20 cellular contexts compared by ENCODE assay signal in the genomic region with DNA sequence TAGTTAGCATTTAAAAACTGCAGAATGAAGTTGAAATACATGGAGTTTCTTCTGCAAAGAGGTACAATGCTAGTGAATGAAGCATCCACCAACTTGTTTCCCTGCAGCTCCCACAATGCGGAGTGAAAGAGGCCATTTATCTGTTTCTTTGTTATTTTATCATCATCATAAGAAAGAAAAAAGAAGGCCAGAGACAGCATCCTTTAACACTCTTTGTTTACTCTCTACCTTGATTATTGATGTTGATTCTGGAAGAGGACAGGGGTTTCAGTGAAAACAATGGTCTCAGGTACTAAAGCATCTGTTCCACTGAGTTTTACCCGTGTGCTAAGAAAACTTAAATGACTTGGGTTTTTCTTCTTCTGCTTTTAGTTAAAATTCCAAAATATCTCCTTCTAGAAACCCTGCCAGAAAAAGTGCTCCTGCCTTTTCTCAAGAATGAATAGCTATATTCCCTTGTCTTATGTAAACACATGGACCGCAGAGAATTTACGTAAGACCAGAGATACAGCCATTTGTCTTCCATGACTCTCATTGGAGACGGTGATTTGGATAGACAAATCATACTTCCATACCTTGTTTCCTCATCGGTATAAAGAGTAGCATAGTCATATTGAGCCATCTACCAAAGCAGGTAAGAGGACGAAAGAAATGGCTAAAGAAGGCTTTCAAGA.
"Had no signal": no experiment of that assay in that cellular context is flagged by ENCODE, and none has a peak within 500 bp of the region (broad histone marks: within the 10 kb centered on the region; RNA-seq: fewer than 3 reads in every experiment).

No MANE protein-coding gene starts in this region.

- H3K4me3 Mint-ChIP-seq: activated CD4-positive, alpha-beta memory T cell treated with anti-CD3 and anti-CD28 coated beads, Interleukin-2, amount 10 ng/mL, durations not matched to agents 7 days and 5 days; activated CD4-positive, alpha-beta T cell treated with anti-CD3 and anti-CD28 coated beads, Interleukin-2, amount 10 ng/mL, durations not matched to agents 7 days and 5 days; activated T-cell treated with anti-CD3 and anti-CD28 coated beads, Interleukin-2, amount 50 U/mL, for 24 hours; naive thymus-derived CD8-positive, alpha-beta T cell; neural crest cell; T-helper 1 cell treated with Interleukin-12 subunit alpha and Interleukin-12 subunit beta and Interleukin-4 antibody, amounts not matched to agents 30 μg/mL and 1 μg/mL, for 36 hours had no signal

- H3K27ac Mint-ChIP-seq: activated CD4-positive, alpha-beta memory T cell treated with anti-CD3 and anti-CD28 coated beads, Interleukin-2, amount 10 ng/mL, durations not matched to agents 7 days and 5 days; activated CD4-positive, alpha-beta T cell treated with anti-CD3 and anti-CD28 coated beads, Interleukin-2, amount 10 ng/mL, durations not matched to agents 7 days and 5 days; activated T-cell treated with anti-CD3 and anti-CD28 coated beads, Interleukin-2, amount 50 U/mL, for 24 hours; naive thymus-derived CD8-positive, alpha-beta T cell; progenitor cell of endocrine pancreas; T-helper 1 cell treated with Interleukin-12 subunit alpha and Interleukin-12 subunit beta and Interleukin-4 antibody, amounts not matched to agents 30 μg/mL and 1 μg/mL, for 36 hours had no signal

- H3K4me3 ChIP-seq: right lobe of liver, tibial nerve had no signal

- H3K4me1 Mint-ChIP-seq: activated CD4-positive, alpha-beta memory T cell treated with anti-CD3 and anti-CD28 coated beads, Interleukin-2, amount 10 ng/mL, durations not matched to agents 7 days and 5 days; activated CD4-positive, alpha-beta T cell treated with anti-CD3 and anti-CD28 coated beads, Interleukin-2, amount 10 ng/mL, durations not matched to agents 7 days and 5 days; naive thymus-derived CD8-positive, alpha-beta T cell had no signal

- H3K4me1 ChIP-seq: right lobe of liver had no signal

- H3K27ac ChIP-seq: right lobe of liver, tibial nerve had no signal

- H3K36me3 ChIP-seq: right lobe of liver, tibial nerve had no signal

- H3K9me3 ChIP-seq: right lobe of liver, tibial nerve had no signal

- DNase-seq: activated CD4-positive, alpha-beta memory T cell treated with anti-CD3 and anti-CD28 coated beads, Interleukin-2, amount 10 ng/mL, durations not matched to agents 7 days and 5 days; activated CD4-positive, alpha-beta T cell treated with anti-CD3 and anti-CD28 coated beads for 1 hour; activated CD4-positive, alpha-beta T cell treated with anti-CD3 and anti-CD28 coated beads, Interleukin-2, amount 10 ng/mL, durations not matched to agents 7 days and 5 days; activated CD8-positive, alpha-beta memory T cell treated with anti-CD3 and anti-CD28 coated beads, Interleukin-2, amount 50 U/mL, for 48 hours; activated gamma-delta T cell; activated naive CD4-positive, alpha-beta T cell treated with anti-CD3 and anti-CD28 coated beads, Interleukin-2, amount 50 U/mL, for 16 hours; activated T-cell treated with anti-CD3 and anti-CD28 coated beads, Interleukin-2, amount 50 U/mL, for 24 hours; amygdala; foreskin melanocyte; naive thymus-derived CD8-positive, alpha-beta T cell; right lobe of liver; stimulated activated CD4-positive, alpha-beta T cell treated with anti-CD3 and anti-CD28 coated beads, Interleukin-2, amount 100 ng/mL, for 48 hours; stimulated activated naive CD4-positive, alpha-beta T cell treated with Interleukin-2 at 50 U/mL for 16 hours; SW 1271; T1000 had no signal

- H3K36me3 Mint-ChIP-seq: naive thymus-derived CD8-positive, alpha-beta T cell had no signal

- H3K27me3 ChIP-seq: right lobe of liver, tibial nerve had no signal

- H3K9me3 Mint-ChIP-seq: activated CD4-positive, alpha-beta memory T cell treated with anti-CD3 and anti-CD28 coated beads, Interleukin-2, amount 10 ng/mL, durations not matched to agents 7 days and 5 days; activated CD4-positive, alpha-beta T cell treated with anti-CD3 and anti-CD28 coated beads, Interleukin-2, amount 10 ng/mL, durations not matched to agents 7 days and 5 days; activated T-cell treated with anti-CD3 and anti-CD28 coated beads, Interleukin-2, amount 50 U/mL, for 24 hours; naive thymus-derived CD8-positive, alpha-beta T cell; T-helper 1 cell treated with Interleukin-12 subunit alpha and Interleukin-12 subunit beta and Interleukin-4 antibody, amounts not matched to agents 30 μg/mL and 1 μg/mL, for 36 hours had no signal

- ATAC-seq: esophagus mucosa; naive thymus-derived CD8-positive, alpha-beta T cell; right lobe of liver had no signal

- H3K27me3 Mint-ChIP-seq: activated T-cell treated with anti-CD3 and anti-CD28 coated beads, Interleukin-2, amount 50 U/mL, for 24 hours; progenitor cell of endocrine pancreas had no signal
